24 cellular contexts compared by ENCODE assay signal in genomic region chr4:37726666-37727065, GRCh38. TPM values are rescaled to one million over a fixed set of nuclear protein-coding genes. Genes with fewer than 3 reads are reported as not detected.
A peak's percentile ranks its signal among the peaks of the same experiment; 100 is the strongest.
DNase-seq lines count a peak whose midpoint lies in the region; ATAC-seq and TF ChIP-seq lines count a peak whose summit lies in the region.
"Had no signal": no experiment of that assay in that cellular context is flagged by ENCODE, and none has a peak within 500 bp of the region (broad histone marks: within the 10 kb centered on the region; RNA-seq: fewer than 3 reads in every experiment).

No MANE protein-coding gene starts in this region.

- TF ChIP-seq CTCF in astrocyte of the cerebellum (IDR thresholded peaks at IDR 0.05; ENCODE audit: low read depth, low read length, missing control alignments) (no peak), osteoblast (IDR thresholded peaks at IDR 0.05; ENCODE audit: extremely low read depth, low read depth, low read length) (no peak)

- H3K79me2 ChIP-seq in osteoblast (ENCODE audit: insufficient read depth, low read length): no peaks in the 10 kb centered on the region

- H3K4me2 ChIP-seq in osteoblast (ENCODE audit: insufficient read depth, low read length): no peak overlapping the region
- H3K4me2 ChIP-seq: smooth muscle cell had no signal

- H3K36me3 ChIP-seq in osteoblast (ENCODE audit: insufficient read depth, low read length): no peaks in the 10 kb centered on the region
- H3K36me3 ChIP-seq: gastroesophageal sphincter, upper lobe of left lung had no signal

- no peak for ATAC-seq in HG02884 (IDR thresholded peaks at IDR 0.05; ENCODE audit: unreplicated experiment)
- no peak for ATAC-seq in HG02642 (IDR thresholded peaks at IDR 0.05; ENCODE audit: poor library complexity, unreplicated experiment)
- no peak for ATAC-seq in HG03342 (IDR thresholded peaks at IDR 0.05; ENCODE audit: unreplicated experiment)
- ATAC-seq: activated CD4-positive, alpha-beta T cell treated with anti-CD3 and anti-CD28 coated beads for 36 hours; CD8-positive, alpha-beta T cell; gastroesophageal sphincter; psoas muscle; stimulated activated naive CD8-positive, alpha-beta T cell treated with anti-CD3 and anti-CD28 coated beads, Interleukin-15, amount 100 ng/mL, for 72 hours; T-cell had no signal

- H3K27ac ChIP-seq in osteoblast (ENCODE audit: low read depth, low read length): no peak overlapping the region
- H3K27ac ChIP-seq: gastroesophageal sphincter, psoas muscle, upper lobe of left lung had no signal

- DNase-seq in HCEC 1CT: peak; percentile 57
- peak; percentile 76 for DNase-seq in astrocyte of the cerebellum (ENCODE audit: low read depth)
- peak; percentile 73 for DNase-seq in fibroblast of the conjunctiva (ENCODE audit: low read depth)
- DNase-seq in osteoblast (ENCODE audit: insufficient read length, low spot score, missing footprints): peak; percentile 79
- DNase-seq in activated T-cell treated with anti-CD3 and anti-CD28 coated beads, Interleukin-2, amount 50 U/mL, for 1 hour: no peak
- DNase-seq: activated CD4-positive, alpha-beta T cell treated with anti-CD3 and anti-CD28 coated beads for 36 hours; CD8-positive, alpha-beta T cell; cortex of kidney; DMS79; H7; Kasumi-1; NCI-H1417; NCI-H69; psoas muscle; Right ventricle myocardium superior; stimulated activated CD4-positive, alpha-beta T cell treated with anti-CD3 and anti-CD28 coated beads, Interleukin-4, amount 100 ng/mL, for 1 hour; stimulated activated naive CD8-positive, alpha-beta T cell treated with anti-CD3 and anti-CD28 coated beads, Interleukin-15, amount 100 ng/mL, for 72 hours; T-cell; upper lobe of left lung had no signal

- H3K9me3 ChIP-seq in osteoblast (ENCODE audit: low read depth, low read length): no peaks in the 10 kb centered on the region
- H3K9me3 ChIP-seq: gastroesophageal sphincter, psoas muscle, upper lobe of left lung had no signal

- no peaks in the 10 kb centered on the region for H3K4me1 ChIP-seq in osteoblast (ENCODE audit: insufficient read depth, low read length)
- H3K4me1 ChIP-seq: gastroesophageal sphincter, psoas muscle had no signal

- H3K4me3 ChIP-seq in astrocyte of the cerebellum (ENCODE audit: low read depth, low read length) (no peak overlapping the region), osteoblast (ENCODE audit: insufficient read depth, low read length) (no peak overlapping the region)
- H3K4me3 ChIP-seq: gastroesophageal sphincter, psoas muscle, smooth muscle cell, upper lobe of left lung had no signal

- in situ Hi-C loops in astrocyte of the cerebellum (cut with HindIII; ENCODE audit: low sequenced_read_pairs): no loop called here

- H2AFZ ChIP-seq in osteoblast (ENCODE audit: low read length): no peak overlapping the region

- no peaks in the 10 kb centered on the region for H4K20me1 ChIP-seq in osteoblast (ENCODE audit: insufficient read depth, low read length)

- H3K27me3 ChIP-seq in osteoblast (ENCODE audit: insufficient read depth, low read length): peaks cover 3% of the 10 kb centered on the region
- H3K27me3 ChIP-seq: gastroesophageal sphincter, upper lobe of left lung had no signal

RNA-seq across cellular contexts. Expression of gene RELL1, which starts 40.5 kb away (rescaled TPM):
- total RNA-seq in osteoblast: 61.2 and 64.5 TPM in 2 replicates
